Comparison of ENCODE assay signal across 9 cellular contexts in genomic region chr10:3071405-3072198, GRCh38. TPM values are rescaled to one million over a fixed set of nuclear protein-coding genes. Genes with fewer than 3 reads are reported as not detected.
DNase-seq lines count a peak whose midpoint lies in the region; ATAC-seq and TF ChIP-seq lines count a peak whose summit lies in the region.
"Had no signal": no experiment of that assay in that cellular context is flagged by ENCODE, and none has a peak within 500 bp of the region (broad histone marks: within the 10 kb centered on the region; RNA-seq: fewer than 3 reads in every experiment).

No MANE protein-coding gene starts in this region.

- H3T11ph ChIP-seq in H9 (ENCODE audit: low read length), result no peak overlapping the region

- H3K9me3 ChIP-seq in T-helper 17 cell (ENCODE audit: control insufficient read depth, low read length, poor library complexity, severe bottlenecking) (no peaks in the 10 kb centered on the region), neuronal stem cell (replicated peaks in 1 of 2; ENCODE audit: control insufficient read depth in 2 of 2, insufficient read depth in 1 of 2, low read depth in 1 of 2, low read length in 2 of 2) (no peaks in the 10 kb centered on the region), H9 (ENCODE audit: control insufficient read depth, low read depth, low read length) (no peaks in the 10 kb centered on the region)

- peaks cover 2 to 15% (median 8%) of the 10 kb centered on the region in 3 experiments for H3K27me3 ChIP-seq in neuronal stem cell (ENCODE audit: control insufficient read depth in 3 of 3, insufficient read depth in 3 of 3, low read depth in 1 of 3, low read length in 3 of 3)
- no peaks in the 10 kb centered on the region for H3K27me3 ChIP-seq in H9 (ENCODE audit: insufficient read depth, low read length)

- no peak overlapping the region for H2BK20ac ChIP-seq in H9 (ENCODE audit: low read depth, low read length, poor library complexity, severe bottlenecking)

- peak overlapping the region; percentile 50 for H3K4me3 Mint-ChIP-seq in T-helper 17 cell
- H3K4me3 Mint-ChIP-seq in H9, result 0 out of 5 replicates have a peak overlapping the region, but pooled peaks of 1 of the 2 experiments have one; percentile 0

- H3K4me1 Mint-ChIP-seq in T-helper 17 cell, result peaks cover 47% of the 10 kb centered on the region
- H3K4me1 Mint-ChIP-seq in H9, result peaks cover 57 to 60% of the 10 kb centered on the region in 2 experiments

- no peaks in the 10 kb centered on the region for H3K79me1 ChIP-seq in neuronal stem cell (ENCODE audit: low read depth, low read length)
- H3K79me1 ChIP-seq in H9 (ENCODE audit: insufficient read depth, low read depth, low read length, poor library complexity, severe bottlenecking), result peaks cover 9% of the 10 kb centered on the region

- TF ChIP-seq CTCF in H9 (conservative IDR thresholded peaks at IDR 0.05), result no peak

- no peak overlapping the region for H3K4ac ChIP-seq in neuronal stem cell (ENCODE audit: low read length)
- no peak overlapping the region for H3K4ac ChIP-seq in H9 (ENCODE audit: low read depth, low read length)

- H3K9ac ChIP-seq in neuronal stem cell (ENCODE audit: low read depth, low read length, poor library complexity) (no peak overlapping the region), H9 (ENCODE audit: extremely low read depth, insufficient read length, low read length) (no peak overlapping the region)

- H4K91ac ChIP-seq in neuronal stem cell (ENCODE audit: low read depth, low read length, poor library complexity) (no peak overlapping the region), H9 (ENCODE audit: insufficient read length, low read depth, low read length) (no peak overlapping the region)

- no CpG with 5 or more reads among the region's 13 CpGs for WGBS in neuronal stem cell (ENCODE audit: extremely low coverage in 2 of 2, insufficient read length in 2 of 2, insufficient replicate concordance in 1 of 2), 2 donors
- no CpG with 5 or more reads among the region's 13 CpGs for WGBS in H9 (ENCODE audit: extremely low coverage, insufficient read length, low lambda C conversion rate)

- H2AK5ac ChIP-seq in neuronal stem cell (ENCODE audit: low read depth, low read length), result no peak overlapping the region
- H2AK5ac ChIP-seq in H9 (ENCODE audit: insufficient read length, low read length), result no peak overlapping the region

- H3K79me2 ChIP-seq in H9 (ENCODE audit: insufficient read depth, low read length), result peaks cover 32% of the 10 kb centered on the region

- peaks cover 0 to 3% of the 10 kb centered on the region in 2 donors for H3K4me1 ChIP-seq in neuronal stem cell (ENCODE audit: control insufficient read depth in 2 of 2, insufficient read depth in 1 of 2, low read depth in 1 of 2, low read length in 2 of 2)
- H3K4me1 ChIP-seq in H9 (ENCODE audit: insufficient read depth, low read length), result no peaks in the 10 kb centered on the region

- no peak for DNase-seq in activated CD4-positive, CD25-positive, alpha-beta regulatory T cell (lab: John Stamatoyannopoulos, UW)
- no peak for DNase-seq in T-helper 17 cell
- DNase-seq in epithelial cell of prostate (ENCODE audit: low read depth, low spot score), result peak; percentile 81
- DNase-seq in stimulated activated CD8-positive, alpha-beta memory T cell treated with anti-CD3 and anti-CD28 coated beads, Interleukin-4, amount 100 ng/mL, for 48 hours, result peak; percentile 47
- no peak for DNase-seq in neuronal stem cell (ENCODE audit: low spot score)
- no peak for DNase-seq in H9
- DNase-seq: NCI-H446 treated with DMSO at 0.1 percent for 48 hours had no signal

- H3K23ac ChIP-seq in neuronal stem cell (ENCODE audit: low read depth, low read length, poor library complexity), result no peak overlapping the region
- H3K23ac ChIP-seq in H9 (ENCODE audit: insufficient read length, low read depth, low read length), result no peak overlapping the region

- H3K4me2 ChIP-seq in neuronal stem cell (ENCODE audit: insufficient read depth, low read length, poor library complexity, severe bottlenecking) (no peak overlapping the region), H9 (ENCODE audit: insufficient read depth, insufficient read length, low read length) (no peak overlapping the region)

- H2BK12ac ChIP-seq in neuronal stem cell (ENCODE audit: low read length) (no peak overlapping the region), H9 (ENCODE audit: insufficient read length, low read depth, low read length) (no peak overlapping the region)

- H4K20me1 ChIP-seq in H9 (ENCODE audit: control insufficient read depth, insufficient read depth, insufficient read length), result no peaks in the 10 kb centered on the region

- H3K36me3 Mint-ChIP-seq in T-helper 17 cell (ENCODE audit: low read depth) (peaks cover 2% of the 10 kb centered on the region), H9 (ENCODE audit: insufficient read depth in 1 of 3, low read depth in 3 of 3) (peaks cover 17 to 40% (median 39%) of the 10 kb centered on the region in 3 experiments)

- H3K27ac ChIP-seq in epithelial cell of prostate (peak overlapping the region; percentile 43), neuronal stem cell (replicated peaks; ENCODE audit: low read length) (no peak overlapping the region), H9 (ENCODE audit: insufficient read length, low read depth, low read length) (no peak overlapping the region)

- peak; percentile 70 to 81 for ATAC-seq in activated CD4-positive, CD25-positive, alpha-beta regulatory T cell treated with anti-CD3 and anti-CD28 coated beads, Interleukin-2, amount 50 U/mL, for 24 hours
- no peak for ATAC-seq in T-helper 17 cell
- no peak for ATAC-seq in HG02642 (IDR thresholded peaks at IDR 0.05; ENCODE audit: poor library complexity, unreplicated experiment)

- H3K18ac ChIP-seq in neuronal stem cell (ENCODE audit: low read length), result no peak overlapping the region
- H3K18ac ChIP-seq in H9 (ENCODE audit: insufficient read length, low read depth, low read length), result no peak overlapping the region

- H3K36me3 ChIP-seq in neuronal stem cell (replicated peaks in 1 of 2; ENCODE audit: control insufficient read depth in 2 of 2, insufficient read depth in 2 of 2, low read length in 2 of 2), result no peaks in the 10 kb centered on the region

- H4K8ac ChIP-seq in neuronal stem cell (ENCODE audit: low read depth, low read length) (no peak overlapping the region), H9 (replicated peaks; ENCODE audit: insufficient read length, low read depth, low read length) (no peak overlapping the region)

- H3K9me3 Mint-ChIP-seq in H9, result no peaks in the 10 kb centered on the region

- no peak overlapping the region for H3K56ac ChIP-seq in H9 (ENCODE audit: insufficient read length, low read depth, low read length)

- H2AFZ ChIP-seq in neuronal stem cell (ENCODE audit: low read length) (no peak overlapping the region), H9 (ENCODE audit: low read length) (no peak overlapping the region)

- no peak overlapping the region for H2BK15ac ChIP-seq in neuronal stem cell (ENCODE audit: low read length)
- H2BK15ac ChIP-seq in H9 (ENCODE audit: low read depth, low read length), result no peak overlapping the region

- peaks cover 2% of the 10 kb centered on the region for H3K23me2 ChIP-seq in H9 (ENCODE audit: insufficient read length, low read depth, low read length, poor library complexity, severe bottlenecking)

- H3K27ac Mint-ChIP-seq in T-helper 17 cell, result peak overlapping the region; percentile 54
- no peak overlapping the region for H3K27ac Mint-ChIP-seq in H9

- no peak overlapping the region for H4K5ac ChIP-seq in H9 (ENCODE audit: insufficient read length, low read depth, low read length)

- H3K27me3 Mint-ChIP-seq in T-helper 17 cell (no peaks in the 10 kb centered on the region), H9 (ENCODE audit: low read depth) (peaks cover 3% of the 10 kb centered on the region)

- no peak overlapping the region for H3K14ac ChIP-seq in neuronal stem cell (ENCODE audit: low read length)
- H3K14ac ChIP-seq in H9 (ENCODE audit: insufficient read depth, low read length), result no peak overlapping the region

- H3K4me3 ChIP-seq in neuronal stem cell (ENCODE audit: low read length in 2 of 2), result no peak overlapping the region

- no peak overlapping the region for H2BK5ac ChIP-seq in neuronal stem cell (ENCODE audit: low read length)
- no peak overlapping the region for H2BK5ac ChIP-seq in H9 (ENCODE audit: insufficient read length, low read length)

- H2BK120ac ChIP-seq in neuronal stem cell (ENCODE audit: low read depth, low read length) (no peak overlapping the region), H9 (ENCODE audit: low read depth, low read length, poor library complexity, severe bottlenecking) (no peak overlapping the region)

RNA-seq across cellular contexts. Expression of gene PFKP, which starts 4.3 kb away (rescaled TPM):
- 100 to 1,000 TPM in 1 of 2 donors, 10 to 100 TPM in 1; 76.9 to 106 TPM for total RNA-seq in T-helper 17 cell
- 21.1 TPM for polyA plus RNA-seq in neuronal stem cell (2013, experiment 1 of 2)
- polyA plus RNA-seq in neuronal stem cell (2013, experiment 2 of 2), result 21.1 TPM
- 145 and 148 TPM in 2 replicates for total RNA-seq in H9 (2021)

Comparison
In these comparisons a context has a peak if more than half of its experiments do, and no peak if none do; other contexts are left out.
1. ATAC-seq: peak in activated CD4-positive, CD25-positive, alpha-beta regulatory T cell treated with anti-CD3 and anti-CD28 coated beads, Interleukin-2, amount 50 U/mL, for 24 hours (2 of 2); none in T-helper 17 cell (single experiment) and HG02642 (single experiment).
2. DNase-seq: peak in epithelial cell of prostate (single experiment) and stimulated activated CD8-positive, alpha-beta memory T cell treated with anti-CD3 and anti-CD28 coated beads, Interleukin-4, amount 100 ng/mL, for 48 hours (single experiment); none in activated CD4-positive, CD25-positive, alpha-beta regulatory T cell (0 of 4), T-helper 17 cell (0 of 3), neuronal stem cell (single experiment) and H9 (single experiment).